In the genomic region with DNA sequence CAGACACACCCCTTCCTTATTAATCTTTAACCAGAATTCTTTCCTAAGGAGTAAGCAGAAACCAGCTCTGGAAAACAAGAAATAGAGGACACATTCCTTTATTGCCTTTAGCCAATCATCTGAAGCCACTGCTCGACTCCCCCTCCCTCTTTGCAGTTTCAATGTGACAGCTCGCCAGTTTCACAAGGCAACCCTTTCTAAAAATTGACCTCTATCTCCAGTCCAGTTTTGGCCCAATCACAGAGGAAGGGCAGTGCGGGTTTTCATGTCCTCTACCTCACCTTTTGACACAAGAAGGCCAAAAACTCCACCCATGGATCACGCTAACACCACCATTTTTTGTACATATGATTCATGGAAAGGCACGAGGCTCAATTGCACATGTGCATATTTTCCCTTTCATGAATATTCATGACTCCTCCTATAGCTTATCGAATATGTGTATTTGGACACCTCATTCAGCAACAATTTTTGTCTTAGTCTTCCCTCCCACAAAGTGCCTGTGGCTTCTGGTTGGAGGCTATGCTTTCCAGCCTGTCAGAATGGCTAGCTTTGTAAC, we compare ENCODE assay signal across 8 cellular contexts. TPM values are rescaled to one million over a fixed set of nuclear protein-coding genes. Genes with fewer than 3 reads are reported as not detected.
DNase-seq lines count a peak whose midpoint lies in the region; ATAC-seq and TF ChIP-seq lines count a peak whose summit lies in the region.

No MANE protein-coding gene starts in this region.

- peaks cover 0 to 14% (median 7%) of the 10 kb centered on the region in 4 donors for H3K4me1 ChIP-seq in Peyer's patch

- no peaks in the 10 kb centered on the region for H3K27me3 ChIP-seq in Peyer's patch

- DNase-seq in Peyer's patch = peak in 1 of 3 donors; percentile 58
- DNase-seq in fibroblast of the aortic adventitia (ENCODE audit: low read depth) = peak; percentile 100
- DNase-seq in retinal pigment epithelial cell (ENCODE audit: low read depth) = peak; percentile 88
- DNase-seq in GDM1 (lab: John Stamatoyannopoulos, UW) = no peak
- DNase-seq in activated CD8-positive, alpha-beta memory T cell treated with anti-CD3 and anti-CD28 coated beads, Interleukin-2, amount 50 U/mL, for 48 hours = no peak
- no peak for DNase-seq in NCI-H1092 treated with DMSO at 0.1 percent for 48 hours (lab: John Stamatoyannopoulos, UW)

- TF ChIP-seq CTCF in Peyer's patch (IDR thresholded peaks at IDR 0.05) (no peak), fibroblast of the aortic adventitia (IDR thresholded peaks at IDR 0.05; ENCODE audit: insufficient read depth, low read length) (no peak), retinal pigment epithelial cell (conservative IDR thresholded peaks at IDR 0.05; ENCODE audit: low read depth, low read length) (no peak)

- no peaks in the 10 kb centered on the region for H3K9me3 ChIP-seq in Peyer's patch

- ATAC-seq in GM21360 (IDR thresholded peaks at IDR 0.05; ENCODE audit: unreplicated experiment) (peak; percentile 38), esophagus mucosa (no peak)

- H3K4me3 ChIP-seq in Peyer's patch = no peak overlapping the region
- no peak overlapping the region for H3K4me3 ChIP-seq in fibroblast of the aortic adventitia (ENCODE audit: low read depth, low read length)
- peak overlapping the region; percentile 47 for H3K4me3 ChIP-seq in retinal pigment epithelial cell (ENCODE audit: low read length)

- no peaks in the 10 kb centered on the region for H3K36me3 ChIP-seq in Peyer's patch

- no peak for TF ChIP-seq POLR2A in Peyer's patch (IDR thresholded peaks at IDR 0.05)

- H3K27ac ChIP-seq in Peyer's patch = peak overlapping the region in 3 of 4 donors; percentile 64 to 83 (median 80)

RNA-seq across cellular contexts. Expression of a gene that starts 24.3 kb away (rescaled TPM):
- total RNA-seq in Peyer's patch (10 to 100 TPM; 10.6 to 16.4 (median 13.7) TPM), fibroblast of the aortic adventitia (ENCODE audit: low replicate concordance) (23.1 and 88.3 TPM in 2 replicates), esophagus mucosa (3.8 TPM)

RNA-seq across cellular contexts. Expression of a gene that starts 25.7 kb away (rescaled TPM):
- not detected for total RNA-seq in Peyer's patch
- total RNA-seq in fibroblast of the aortic adventitia (ENCODE audit: low replicate concordance) = not detected in 2 replicates
- total RNA-seq in esophagus mucosa = not detected

RNA-seq across cellular contexts. Expression of a gene that starts 40.3 kb away (rescaled TPM):
- 1 to 10 TPM; 3.3 to 9.3 (median 6.8) TPM for total RNA-seq in Peyer's patch
- 13.6 and 172 TPM in 2 replicates for total RNA-seq in fibroblast of the aortic adventitia (ENCODE audit: low replicate concordance)
- 3.8 TPM for total RNA-seq in esophagus mucosa

RNA-seq across cellular contexts. Expression of a gene that starts 50.3 kb away (rescaled TPM):
- 10 to 100 TPM in 1 of 4 donors, 1 to 10 TPM in 3; 3.3 to 10.9 (median 4.7) TPM for total RNA-seq in Peyer's patch
- total RNA-seq in fibroblast of the aortic adventitia (ENCODE audit: low replicate concordance) = 7.6 and 30.7 TPM in 2 replicates
- 1.5 TPM for total RNA-seq in esophagus mucosa

Comparison
In these comparisons a context has a peak if more than half of its experiments do, and no peak if none do; other contexts are left out.
1. DNase-seq: peak in fibroblast of the aortic adventitia (single experiment) and retinal pigment epithelial cell (single experiment); none in GDM1 (single experiment), activated CD8-positive, alpha-beta memory T cell treated with anti-CD3 and anti-CD28 coated beads, Interleukin-2, amount 50 U/mL, for 48 hours (single experiment) and NCI-H1092 treated with DMSO at 0.1 percent for 48 hours (single experiment).